15 cellular contexts compared by ENCODE assay signal in the genomic region with DNA sequence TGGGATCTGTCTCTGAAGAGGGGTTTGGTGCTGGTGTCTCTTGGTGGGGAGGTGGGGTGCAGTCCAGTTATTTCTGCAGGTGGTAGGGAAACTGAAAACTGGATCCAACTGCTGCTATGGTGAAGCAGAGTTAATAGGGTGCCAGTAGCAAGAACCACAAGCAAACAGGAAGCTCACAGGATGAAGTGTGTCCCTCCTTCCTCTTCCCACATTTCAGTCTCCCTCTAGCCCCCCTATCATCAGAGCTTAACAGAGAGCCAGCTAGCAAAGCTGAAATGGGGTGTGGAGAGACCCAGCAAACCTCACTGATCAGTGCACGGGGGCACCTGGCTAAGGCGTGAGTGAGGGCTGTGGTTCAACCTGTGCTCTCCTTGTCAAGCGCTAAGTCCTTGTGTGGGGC.
"Had no signal": no experiment of that assay in that cellular context is flagged by ENCODE, and none has a peak within 500 bp of the region (broad histone marks: within the 10 kb centered on the region; RNA-seq: fewer than 3 reads in every experiment).

No MANE protein-coding gene starts in this region.

- H3K4me1 ChIP-seq: colonic mucosa, gastrocnemius medialis, sigmoid colon, upper lobe of left lung had no signal

- H3K36me3 ChIP-seq: brain microvascular endothelial cell, colonic mucosa, gastrocnemius medialis, sigmoid colon, thoracic aorta, upper lobe of left lung had no signal

- H3K27me3 ChIP-seq: brain microvascular endothelial cell, colonic mucosa, gastrocnemius medialis, sigmoid colon, upper lobe of left lung had no signal

- DNase-seq: activated CD4-positive, alpha-beta memory T cell treated with anti-CD3 and anti-CD28 coated beads for 36 hours; activated CD4-positive, alpha-beta T cell treated with anti-CD3 and anti-CD28 coated beads for 36 hours; activated naive CD4-positive, alpha-beta T cell treated with Interleukin-2 at 50 U/mL for 16 hours; activated T-cell treated with anti-CD3 and anti-CD28 coated beads, Interleukin-2, amount 50 U/mL, for 1 hour; anterior cingulate cortex; brain microvascular endothelial cell; colonic mucosa; gastrocnemius medialis; head of caudate nucleus; sigmoid colon; stimulated activated CD4-positive, alpha-beta T cell treated with anti-CD3 and anti-CD28 coated beads, Interleukin-4, amount 100 ng/mL, for 4 hours; stimulated activated naive B cell treated with anti-CD40 and anti-IgM and Interleukin-4, amounts not matched to agents 10 μg/mL and 1 μg/mL and 100 μg/mL, for 72 hours; upper lobe of left lung had no signal

- H3K27ac ChIP-seq: brain microvascular endothelial cell, colonic mucosa, gastrocnemius medialis, sigmoid colon, thoracic aorta, upper lobe of left lung had no signal

- H3K4me3 ChIP-seq: colonic mucosa, gastrocnemius medialis, lung, sigmoid colon, thoracic aorta, upper lobe of left lung had no signal

- H3K9me3 ChIP-seq: colonic mucosa, gastrocnemius medialis, sigmoid colon, thoracic aorta, upper lobe of left lung had no signal
